25 cellular contexts compared by ENCODE assay signal in the genomic region with DNA sequence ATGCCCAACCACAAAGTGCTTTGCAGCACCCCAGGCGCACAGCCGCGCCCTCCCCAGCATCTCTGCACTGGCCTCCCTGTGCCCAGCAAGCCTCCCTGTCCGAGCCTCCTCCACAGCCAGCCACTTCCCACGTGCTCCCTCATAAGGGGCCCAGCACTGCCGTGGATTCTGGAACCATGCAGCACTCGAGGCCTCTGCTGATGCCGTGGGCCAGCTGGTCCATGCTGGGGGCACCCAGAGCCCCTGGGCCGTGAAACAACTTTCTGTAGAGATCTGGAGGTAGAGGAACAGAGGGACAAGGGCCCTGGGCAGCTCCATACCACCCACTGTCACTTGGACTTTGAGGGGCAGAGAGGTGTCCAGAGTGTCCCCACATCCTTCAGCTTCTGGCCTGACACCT. TPM values are rescaled to one million over a fixed set of nuclear protein-coding genes. Genes with fewer than 3 reads are reported as not detected.
"Had no signal": no experiment of that assay in that cellular context is flagged by ENCODE, and none has a peak within 500 bp of the region (broad histone marks: within the 10 kb centered on the region; RNA-seq: fewer than 3 reads in every experiment).

No MANE protein-coding gene starts in this region.

- H3K27ac Mint-ChIP-seq: activated CD4-positive, alpha-beta T cell treated with anti-CD3 and anti-CD28 coated beads for 36 hours; activated CD8-positive, alpha-beta memory T cell treated with anti-CD3 and anti-CD28 coated beads, Interleukin-2, amount 10 ng/mL, durations not matched to agents 7 days and 5 days; activated CD8-positive, alpha-beta T cell treated with anti-CD3 and anti-CD28 coated beads, Interleukin-2, amount 10 ng/mL, durations not matched to agents 7 days and 5 days; activated T-helper 1 cell treated with anti-CD3 and anti-CD28 coated beads, Interleukin-12 subunit alpha, Interleukin-12 subunit beta, Interleukin-2, Interleukin-4 antibody, amounts not matched to agents 30 ng/mL and 10 ng/mL and 1 ng/mL, durations not matched to agents 14 hours and 24 hours and 36 hours; dendritic cell treated with granulocyte-macrophage colony-stimulating factor and Interleukin-4, amounts not matched to agents 40 ng/mL and 50 ng/mL, for 4 days had no signal

- H3K27me3 ChIP-seq: breast epithelium, left lung, right atrium auricular region, testis had no signal

- H3K36me3 ChIP-seq: breast epithelium, esophagus muscularis mucosa, left lung, right atrium auricular region, transverse colon had no signal

- H3K9ac ChIP-seq: parathyroid adenoma had no signal

- H3K4me3 ChIP-seq: breast epithelium, esophagus muscularis mucosa, left lung, lung, right atrium auricular region, testis, transverse colon had no signal

- DNase-seq: activated CD4-positive, alpha-beta T cell treated with anti-CD3 and anti-CD28 coated beads for 36 hours; activated CD4-positive, CD25-positive, alpha-beta regulatory T cell; activated CD8-positive, alpha-beta memory T cell treated with anti-CD3 and anti-CD28 coated beads, Interleukin-2, amount 10 ng/mL, durations not matched to agents 7 days and 5 days; activated CD8-positive, alpha-beta T cell treated with anti-CD3 and anti-CD28 coated beads, Interleukin-2, amount 10 ng/mL, durations not matched to agents 7 days and 5 days; activated naive CD4-positive, alpha-beta T cell; central memory CD4-positive, alpha-beta T cell; foreskin melanocyte; left lung; naive thymus-derived CD4-positive, alpha-beta T cell; occipital lobe; stimulated activated CD4-positive, alpha-beta T cell treated with anti-CD3 and anti-CD28 coated beads, Interleukin-15, amount 100 ng/mL, for 24 hours; stimulated activated CD4-positive, alpha-beta T cell treated with anti-CD3 and anti-CD28 coated beads, Interleukin-2, amount 100 ng/mL, for 24 hours; stimulated activated naive CD4-positive, alpha-beta T cell treated with Interleukin-2 at 50 U/mL for 16 hours; testis; transverse colon had no signal

- H3K27me3 Mint-ChIP-seq: activated CD8-positive, alpha-beta memory T cell treated with anti-CD3 and anti-CD28 coated beads, Interleukin-2, amount 10 ng/mL, durations not matched to agents 7 days and 5 days had no signal

- ATAC-seq: activated CD4-positive, alpha-beta T cell treated with anti-CD3 and anti-CD28 coated beads for 36 hours; activated CD8-positive, alpha-beta memory T cell treated with anti-CD3 and anti-CD28 coated beads, Interleukin-2, amount 10 ng/mL, durations not matched to agents 7 days and 5 days; activated CD8-positive, alpha-beta T cell treated with anti-CD3 and anti-CD28 coated beads, Interleukin-2, amount 10 ng/mL, durations not matched to agents 7 days and 5 days; activated naive CD4-positive, alpha-beta T cell treated with anti-CD3 and anti-CD28 coated beads, Interleukin-2, amount 50 U/mL, for 72 hours; left lung; naive thymus-derived CD4-positive, alpha-beta T cell had no signal

- H3K4me3 Mint-ChIP-seq: activated CD4-positive, alpha-beta T cell treated with anti-CD3 and anti-CD28 coated beads for 36 hours; activated CD8-positive, alpha-beta memory T cell treated with anti-CD3 and anti-CD28 coated beads, Interleukin-2, amount 10 ng/mL, durations not matched to agents 7 days and 5 days; activated CD8-positive, alpha-beta T cell treated with anti-CD3 and anti-CD28 coated beads, Interleukin-2, amount 10 ng/mL, durations not matched to agents 7 days and 5 days; activated T-helper 1 cell treated with anti-CD3 and anti-CD28 coated beads, Interleukin-12 subunit alpha, Interleukin-12 subunit beta, Interleukin-2, Interleukin-4 antibody, amounts not matched to agents 30 ng/mL and 10 ng/mL and 1 ng/mL, durations not matched to agents 14 hours and 24 hours and 36 hours; dendritic cell treated with granulocyte-macrophage colony-stimulating factor and Interleukin-4, amounts not matched to agents 40 ng/mL and 50 ng/mL, for 4 days; naive thymus-derived CD4-positive, alpha-beta T cell; neural crest cell had no signal

- H3K9me3 ChIP-seq: breast epithelium, esophagus muscularis mucosa, left lung, right atrium auricular region, testis, transverse colon had no signal

- H3K36me3 Mint-ChIP-seq: activated CD8-positive, alpha-beta memory T cell treated with anti-CD3 and anti-CD28 coated beads, Interleukin-2, amount 10 ng/mL, durations not matched to agents 7 days and 5 days; activated naive CD4-positive, alpha-beta T cell treated with anti-CD3 and anti-CD28 coated beads, Interleukin-2, amount 50 U/mL, for 72 hours had no signal

- H3K9me3 Mint-ChIP-seq: activated naive CD4-positive, alpha-beta T cell treated with anti-CD3 and anti-CD28 coated beads, Interleukin-2, amount 50 U/mL, for 72 hours; activated T-helper 1 cell treated with anti-CD3 and anti-CD28 coated beads, Interleukin-12 subunit alpha, Interleukin-12 subunit beta, Interleukin-2, Interleukin-4 antibody, amounts not matched to agents 30 ng/mL and 10 ng/mL and 1 ng/mL, durations not matched to agents 14 hours and 24 hours and 36 hours; dendritic cell treated with granulocyte-macrophage colony-stimulating factor and Interleukin-4, amounts not matched to agents 40 ng/mL and 50 ng/mL, for 4 days; naive thymus-derived CD4-positive, alpha-beta T cell; neural crest cell had no signal

- H3K4me1 ChIP-seq: breast epithelium, esophagus muscularis mucosa, left lung, parathyroid adenoma, right atrium auricular region, testis, transverse colon had no signal

- H2AFZ ChIP-seq: parathyroid adenoma had no signal

- H3K27ac ChIP-seq: breast epithelium, esophagus muscularis mucosa, left lung, parathyroid adenoma, right atrium auricular region, testis had no signal

RNA-seq across cellular contexts. Expression of a gene that starts 44.1 kb away (rescaled TPM):
- total RNA-seq: esophagus muscularis mucosa had no signal
- polyA plus RNA-seq: naive thymus-derived CD4-positive, alpha-beta T cell had no signal

RNA-seq across cellular contexts. Expression of a gene that starts 54.7 kb away (rescaled TPM):
- total RNA-seq: activated CD8-positive, alpha-beta T cell treated with anti-CD3 and anti-CD28 coated beads, Interleukin-2, amount 10 ng/mL, durations not matched to agents 7 days and 5 days; occipital lobe; pulmonary artery endothelial cell; right atrium auricular region had no signal
- polyA plus RNA-seq: naive thymus-derived CD4-positive, alpha-beta T cell had no signal
